Comparison of ENCODE assay signal across 1 cellular context in the genomic region with DNA sequence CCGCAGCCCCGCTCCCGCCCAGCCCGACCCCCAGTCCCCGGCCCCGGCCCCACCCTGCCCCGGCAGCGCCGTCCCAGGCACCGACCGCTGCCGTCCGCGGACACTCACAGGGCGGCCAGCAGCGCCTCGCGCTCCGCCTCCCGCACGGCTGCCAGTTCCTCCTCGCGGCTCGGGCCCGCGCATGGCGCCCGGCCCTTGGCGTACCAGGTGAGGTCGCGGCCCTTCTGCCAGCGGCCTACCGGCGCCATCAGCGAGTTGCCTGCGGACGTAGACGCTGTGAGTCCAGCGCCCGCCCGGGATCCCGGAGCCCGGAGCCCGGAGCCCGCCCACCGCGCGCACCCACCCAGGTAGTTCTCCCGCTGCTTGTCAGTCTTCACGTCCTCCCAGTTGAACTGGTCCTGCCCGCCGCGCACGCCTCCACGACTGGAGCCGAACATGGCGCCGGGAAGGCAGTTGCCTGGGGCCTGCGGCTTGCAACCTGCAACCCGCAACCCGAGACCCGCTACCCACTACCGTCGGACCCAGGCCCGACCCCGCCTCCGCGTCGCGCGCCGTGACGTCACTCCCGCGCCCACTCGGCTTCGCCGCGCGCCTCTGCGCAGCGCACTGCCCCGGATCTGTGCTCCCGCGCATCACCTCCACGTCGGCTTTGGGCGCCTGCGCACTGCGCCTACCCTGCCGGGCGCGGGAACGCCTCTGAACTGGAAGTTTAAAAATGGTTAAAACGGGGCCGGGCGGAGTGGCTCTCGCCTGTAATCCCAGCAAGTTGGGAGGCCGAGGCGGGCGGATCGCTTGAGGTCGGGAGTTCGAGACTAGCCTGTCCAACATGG.
A peak's percentile ranks its signal among the peaks of the same experiment; 100 is the strongest.
TF ChIP-seq lines count a peak whose summit lies in the region.

A gene (minus strand): TSS at position 535 of the 830 bp plus-strand sequence. CDS start 98 bp downstream, at position 437.

TF ChIP-seq in K562, 482 proteins besides CTCF, POLR2A, EP300 and RAD21 (continued from another document and continues in another):
- TF ChIP-seq, protein P1, sequence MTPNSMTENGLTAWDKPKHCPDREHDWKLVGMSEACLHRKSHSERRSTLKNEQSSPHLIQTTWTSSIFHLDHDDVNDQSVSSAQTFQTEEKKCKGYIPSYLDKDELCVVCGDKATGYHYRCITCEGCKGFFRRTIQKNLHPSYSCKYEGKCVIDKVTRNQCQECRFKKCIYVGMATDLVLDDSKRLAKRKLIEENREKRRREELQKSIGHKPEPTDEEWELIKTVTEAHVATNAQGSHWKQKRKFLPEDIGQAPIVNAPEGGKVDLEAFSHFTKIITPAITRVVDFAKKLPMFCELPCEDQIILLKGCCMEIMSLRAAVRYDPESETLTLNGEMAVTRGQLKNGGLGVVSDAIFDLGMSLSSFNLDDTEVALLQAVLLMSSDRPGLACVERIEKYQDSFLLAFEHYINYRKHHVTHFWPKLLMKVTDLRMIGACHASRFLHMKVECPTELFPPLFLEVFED (CRISPR knock-in tag; conservative IDR thresholded peaks at IDR 0.05) = no peak
- TF ChIP-seq, protein P2, sequence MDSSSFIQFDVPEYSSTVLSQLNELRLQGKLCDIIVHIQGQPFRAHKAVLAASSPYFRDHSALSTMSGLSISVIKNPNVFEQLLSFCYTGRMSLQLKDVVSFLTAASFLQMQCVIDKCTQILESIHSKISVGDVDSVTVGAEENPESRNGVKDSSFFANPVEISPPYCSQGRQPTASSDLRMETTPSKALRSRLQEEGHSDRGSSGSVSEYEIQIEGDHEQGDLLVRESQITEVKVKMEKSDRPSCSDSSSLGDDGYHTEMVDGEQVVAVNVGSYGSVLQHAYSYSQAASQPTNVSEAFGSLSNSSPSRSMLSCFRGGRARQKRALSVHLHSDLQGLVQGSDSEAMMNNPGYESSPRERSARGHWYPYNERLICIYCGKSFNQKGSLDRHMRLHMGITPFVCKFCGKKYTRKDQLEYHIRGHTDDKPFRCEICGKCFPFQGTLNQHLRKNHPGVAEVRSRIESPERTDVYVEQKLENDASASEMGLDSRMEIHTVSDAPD (CRISPR knock-in tag; IDR thresholded peaks at IDR 0.05) = no peak
- TF ChIP-seq, protein P3, sequence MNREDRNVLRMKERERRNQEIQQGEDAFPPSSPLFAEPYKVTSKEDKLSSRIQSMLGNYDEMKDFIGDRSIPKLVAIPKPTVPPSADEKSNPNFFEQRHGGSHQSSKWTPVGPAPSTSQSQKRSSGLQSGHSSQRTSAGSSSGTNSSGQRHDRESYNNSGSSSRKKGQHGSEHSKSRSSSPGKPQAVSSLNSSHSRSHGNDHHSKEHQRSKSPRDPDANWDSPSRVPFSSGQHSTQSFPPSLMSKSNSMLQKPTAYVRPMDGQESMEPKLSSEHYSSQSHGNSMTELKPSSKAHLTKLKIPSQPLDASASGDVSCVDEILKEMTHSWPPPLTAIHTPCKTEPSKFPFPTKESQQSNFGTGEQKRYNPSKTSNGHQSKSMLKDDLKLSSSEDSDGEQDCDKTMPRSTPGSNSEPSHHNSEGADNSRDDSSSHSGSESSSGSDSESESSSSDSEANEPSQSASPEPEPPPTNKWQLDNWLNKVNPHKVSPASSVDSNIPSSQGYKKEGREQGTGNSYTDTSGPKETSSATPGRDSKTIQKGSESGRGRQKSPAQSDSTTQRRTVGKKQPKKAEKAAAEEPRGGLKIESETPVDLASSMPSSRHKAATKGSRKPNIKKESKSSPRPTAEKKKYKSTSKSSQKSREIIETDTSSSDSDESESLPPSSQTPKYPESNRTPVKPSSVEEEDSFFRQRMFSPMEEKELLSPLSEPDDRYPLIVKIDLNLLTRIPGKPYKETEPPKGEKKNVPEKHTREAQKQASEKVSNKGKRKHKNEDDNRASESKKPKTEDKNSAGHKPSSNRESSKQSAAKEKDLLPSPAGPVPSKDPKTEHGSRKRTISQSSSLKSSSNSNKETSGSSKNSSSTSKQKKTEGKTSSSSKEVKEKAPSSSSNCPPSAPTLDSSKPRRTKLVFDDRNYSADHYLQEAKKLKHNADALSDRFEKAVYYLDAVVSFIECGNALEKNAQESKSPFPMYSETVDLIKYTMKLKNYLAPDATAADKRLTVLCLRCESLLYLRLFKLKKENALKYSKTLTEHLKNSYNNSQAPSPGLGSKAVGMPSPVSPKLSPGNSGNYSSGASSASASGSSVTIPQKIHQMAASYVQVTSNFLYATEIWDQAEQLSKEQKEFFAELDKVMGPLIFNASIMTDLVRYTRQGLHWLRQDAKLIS (CRISPR knock-in tag; IDR thresholded peaks at IDR 0.05) = peak; percentile 58; the same call in 1 of the 2 replicates
- no peak for TF ChIP-seq KLF10 (CRISPR knock-in tag; IDR thresholded peaks at IDR 0.05)
- TF ChIP-seq MYBL2 (IDR thresholded peaks at IDR 0.05; ENCODE audit: low read depth) = peak; percentile 68; the same call in 1 of the 2 replicates
- TF ChIP-seq MYBL2 (CRISPR knock-in tag; IDR thresholded peaks at IDR 0.05; ENCODE audit: borderline replicate concordance) = no peak
- TF ChIP-seq MED1 (CRISPR knock-in tag; IDR thresholded peaks at IDR 0.05; ENCODE audit: borderline replicate concordance) = no peak
- no peak for TF ChIP-seq ZNF311 (CRISPR knock-in tag; IDR thresholded peaks at IDR 0.05)
- peak; percentile 60 for TF ChIP-seq TAF1 (IDR thresholded peaks at IDR 0.05; ENCODE audit: control insufficient read depth, extremely low read depth, insufficient read depth, low read length, severe bottlenecking)
- TF ChIP-seq, protein P4, sequence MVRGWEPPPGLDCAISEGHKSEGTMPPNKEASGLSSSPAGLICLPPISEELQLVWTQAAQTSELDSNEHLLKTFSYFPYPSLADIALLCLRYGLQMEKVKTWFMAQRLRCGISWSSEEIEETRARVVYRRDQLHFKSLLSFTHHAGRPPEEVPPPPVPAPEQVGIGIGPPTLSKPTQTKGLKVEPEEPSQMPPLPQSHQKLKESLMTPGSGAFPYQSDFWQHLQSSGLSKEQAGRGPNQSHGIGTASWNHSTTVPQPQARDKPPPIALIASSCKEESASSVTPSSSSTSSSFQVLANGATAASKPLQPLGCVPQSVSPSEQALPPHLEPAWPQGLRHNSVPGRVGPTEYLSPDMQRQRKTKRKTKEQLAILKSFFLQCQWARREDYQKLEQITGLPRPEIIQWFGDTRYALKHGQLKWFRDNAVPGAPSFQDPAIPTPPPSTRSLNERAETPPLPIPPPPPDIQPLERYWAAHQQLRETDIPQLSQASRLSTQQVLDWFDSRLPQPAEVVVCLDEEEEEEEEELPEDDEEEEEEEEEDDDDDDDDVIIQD (CRISPR knock-in tag; IDR thresholded peaks at IDR 0.05) = no peak
- no peak for TF ChIP-seq KLF6 (CRISPR knock-in tag; IDR thresholded peaks at IDR 0.05; ENCODE audit: borderline replicate concordance)
- TF ChIP-seq SREBF2 (CRISPR knock-in tag; IDR thresholded peaks at IDR 0.05) = no peak
- TF ChIP-seq, protein P5, sequence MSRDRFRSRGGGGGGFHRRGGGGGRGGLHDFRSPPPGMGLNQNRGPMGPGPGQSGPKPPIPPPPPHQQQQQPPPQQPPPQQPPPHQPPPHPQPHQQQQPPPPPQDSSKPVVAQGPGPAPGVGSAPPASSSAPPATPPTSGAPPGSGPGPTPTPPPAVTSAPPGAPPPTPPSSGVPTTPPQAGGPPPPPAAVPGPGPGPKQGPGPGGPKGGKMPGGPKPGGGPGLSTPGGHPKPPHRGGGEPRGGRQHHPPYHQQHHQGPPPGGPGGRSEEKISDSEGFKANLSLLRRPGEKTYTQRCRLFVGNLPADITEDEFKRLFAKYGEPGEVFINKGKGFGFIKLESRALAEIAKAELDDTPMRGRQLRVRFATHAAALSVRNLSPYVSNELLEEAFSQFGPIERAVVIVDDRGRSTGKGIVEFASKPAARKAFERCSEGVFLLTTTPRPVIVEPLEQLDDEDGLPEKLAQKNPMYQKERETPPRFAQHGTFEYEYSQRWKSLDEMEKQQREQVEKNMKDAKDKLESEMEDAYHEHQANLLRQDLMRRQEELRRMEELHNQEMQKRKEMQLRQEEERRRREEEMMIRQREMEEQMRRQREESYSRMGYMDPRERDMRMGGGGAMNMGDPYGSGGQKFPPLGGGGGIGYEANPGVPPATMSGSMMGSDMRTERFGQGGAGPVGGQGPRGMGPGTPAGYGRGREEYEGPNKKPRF (IDR thresholded peaks at IDR 0.05; ENCODE audit: low read depth, low read length) = no peak
- peak; percentile 85 for TF ChIP-seq POLR2G (IDR thresholded peaks at IDR 0.05; ENCODE audit: low read depth, low read length)
- no peak for TF ChIP-seq ZNF79 (CRISPR knock-in tag; IDR thresholded peaks at IDR 0.05; ENCODE audit: low read depth)
- TF ChIP-seq, protein P6, sequence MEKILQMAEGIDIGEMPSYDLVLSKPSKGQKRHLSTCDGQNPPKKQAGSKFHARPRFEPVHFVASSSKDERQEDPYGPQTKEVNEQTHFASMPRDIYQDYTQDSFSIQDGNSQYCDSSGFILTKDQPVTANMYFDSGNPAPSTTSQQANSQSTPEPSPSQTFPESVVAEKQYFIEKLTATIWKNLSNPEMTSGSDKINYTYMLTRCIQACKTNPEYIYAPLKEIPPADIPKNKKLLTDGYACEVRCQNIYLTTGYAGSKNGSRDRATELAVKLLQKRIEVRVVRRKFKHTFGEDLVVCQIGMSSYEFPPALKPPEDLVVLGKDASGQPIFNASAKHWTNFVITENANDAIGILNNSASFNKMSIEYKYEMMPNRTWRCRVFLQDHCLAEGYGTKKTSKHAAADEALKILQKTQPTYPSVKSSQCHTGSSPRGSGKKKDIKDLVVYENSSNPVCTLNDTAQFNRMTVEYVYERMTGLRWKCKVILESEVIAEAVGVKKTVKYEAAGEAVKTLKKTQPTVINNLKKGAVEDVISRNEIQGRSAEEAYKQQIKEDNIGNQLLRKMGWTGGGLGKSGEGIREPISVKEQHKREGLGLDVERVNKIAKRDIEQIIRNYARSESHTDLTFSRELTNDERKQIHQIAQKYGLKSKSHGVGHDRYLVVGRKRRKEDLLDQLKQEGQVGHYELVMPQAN (IDR thresholded peaks at IDR 0.05; ENCODE audit: borderline replicate concordance) = peak; percentile 94
- peak; percentile 80 for TF ChIP-seq SETDB1 (IDR thresholded peaks at IDR 0.05; ENCODE audit: low read length)
- no peak for TF ChIP-seq GTF2A2 (tag; IDR thresholded peaks at IDR 0.05)
- TF ChIP-seq CEBPB (tag; IDR thresholded peaks at IDR 0.05) = no peak
- no peak for TF ChIP-seq PRPF4 (IDR thresholded peaks at IDR 0.05; ENCODE audit: insufficient read depth, low read depth, low read length, poor library complexity, severe bottlenecking)
- no peak for TF ChIP-seq TEAD2 (tag; IDR thresholded peaks at IDR 0.05)
- TF ChIP-seq TGIF2 (CRISPR knock-in tag; IDR thresholded peaks at IDR 0.05) = peak; percentile 27; the same call in 1 of the 2 replicates
- TF ChIP-seq, protein P7, sequence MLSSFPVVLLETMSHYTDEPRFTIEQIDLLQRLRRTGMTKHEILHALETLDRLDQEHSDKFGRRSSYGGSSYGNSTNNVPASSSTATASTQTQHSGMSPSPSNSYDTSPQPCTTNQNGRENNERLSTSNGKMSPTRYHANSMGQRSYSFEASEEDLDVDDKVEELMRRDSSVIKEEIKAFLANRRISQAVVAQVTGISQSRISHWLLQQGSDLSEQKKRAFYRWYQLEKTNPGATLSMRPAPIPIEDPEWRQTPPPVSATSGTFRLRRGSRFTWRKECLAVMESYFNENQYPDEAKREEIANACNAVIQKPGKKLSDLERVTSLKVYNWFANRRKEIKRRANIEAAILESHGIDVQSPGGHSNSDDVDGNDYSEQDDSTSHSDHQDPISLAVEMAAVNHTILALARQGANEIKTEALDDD (IDR thresholded peaks at IDR 0.05) = no peak
- peak; percentile 95 for TF ChIP-seq U2AF1 (optimal IDR thresholded peaks at IDR 0.05; ENCODE audit: low read depth, low read length)
- TF ChIP-seq BCL6 (CRISPR knock-in tag; IDR thresholded peaks at IDR 0.05) = no peak
- TF ChIP-seq SRSF9 (IDR thresholded peaks at IDR 0.05; ENCODE audit: borderline replicate concordance, low read depth, low read length) = no peak
- TF ChIP-seq, protein P8, sequence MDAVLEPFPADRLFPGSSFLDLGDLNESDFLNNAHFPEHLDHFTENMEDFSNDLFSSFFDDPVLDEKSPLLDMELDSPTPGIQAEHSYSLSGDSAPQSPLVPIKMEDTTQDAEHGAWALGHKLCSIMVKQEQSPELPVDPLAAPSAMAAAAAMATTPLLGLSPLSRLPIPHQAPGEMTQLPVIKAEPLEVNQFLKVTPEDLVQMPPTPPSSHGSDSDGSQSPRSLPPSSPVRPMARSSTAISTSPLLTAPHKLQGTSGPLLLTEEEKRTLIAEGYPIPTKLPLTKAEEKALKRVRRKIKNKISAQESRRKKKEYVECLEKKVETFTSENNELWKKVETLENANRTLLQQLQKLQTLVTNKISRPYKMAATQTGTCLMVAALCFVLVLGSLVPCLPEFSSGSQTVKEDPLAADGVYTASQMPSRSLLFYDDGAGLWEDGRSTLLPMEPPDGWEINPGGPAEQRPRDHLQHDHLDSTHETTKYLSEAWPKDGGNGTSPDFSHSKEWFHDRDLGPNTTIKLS (IDR thresholded peaks at IDR 0.05; ENCODE audit: borderline replicate concordance, low read depth) = peak; percentile 89
- TF ChIP-seq SRSF1 (IDR thresholded peaks at IDR 0.05; ENCODE audit: low read depth, low read length) = 0 out of 2 replicates have a peak, but pooled peaks have one; percentile 43
- no peak for TF ChIP-seq ZFP30 (CRISPR knock-in tag; IDR thresholded peaks at IDR 0.05; ENCODE audit: borderline replicate concordance)
- peak; percentile 67; the same call in 1 of the 2 replicates for TF ChIP-seq ZBTB1 (CRISPR knock-in tag; IDR thresholded peaks at IDR 0.05; ENCODE audit: borderline replicate concordance, low read depth)
- TF ChIP-seq, protein P9, sequence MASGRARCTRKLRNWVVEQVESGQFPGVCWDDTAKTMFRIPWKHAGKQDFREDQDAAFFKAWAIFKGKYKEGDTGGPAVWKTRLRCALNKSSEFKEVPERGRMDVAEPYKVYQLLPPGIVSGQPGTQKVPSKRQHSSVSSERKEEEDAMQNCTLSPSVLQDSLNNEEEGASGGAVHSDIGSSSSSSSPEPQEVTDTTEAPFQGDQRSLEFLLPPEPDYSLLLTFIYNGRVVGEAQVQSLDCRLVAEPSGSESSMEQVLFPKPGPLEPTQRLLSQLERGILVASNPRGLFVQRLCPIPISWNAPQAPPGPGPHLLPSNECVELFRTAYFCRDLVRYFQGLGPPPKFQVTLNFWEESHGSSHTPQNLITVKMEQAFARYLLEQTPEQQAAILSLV (tag; IDR thresholded peaks at IDR 0.05) = no peak
- TF ChIP-seq CBX3 (IDR thresholded peaks at IDR 0.05; ENCODE audit: borderline replicate concordance in 1 of 2, low read length in 2 of 2) = peak in 1 of 2 experiments; percentile 16; a peak in 1 of 3 replicates
